37 cellular contexts compared by ENCODE assay signal in genomic region chr4:29263011-29263410, GRCh38.
"Had no signal": no experiment of that assay in that cellular context is flagged by ENCODE, and none has a peak within 500 bp of the region (broad histone marks: within the 10 kb centered on the region; RNA-seq: fewer than 3 reads in every experiment).

No MANE protein-coding gene starts in this region.

- H3K4me1 Mint-ChIP-seq: activated B cell treated with CpG ODN at 0.5 μM for 24 hours; activated CD4-positive, alpha-beta T cell treated with anti-CD3 and anti-CD28 coated beads, Interleukin-2, amount 10 ng/mL, durations not matched to agents 24 days and 14 days; activated naive CD4-positive, alpha-beta T cell treated with anti-CD3 and anti-CD28 coated beads, Interleukin-2, amount 50 U/mL, for 24 hours; activated naive CD8-positive, alpha-beta T cell treated with anti-CD3 and anti-CD28 coated beads, Interleukin-2, amount 10 ng/mL, durations not matched to agents 7 days and 5 days; activated naive CD8-positive, alpha-beta T cell treated with anti-CD3 and anti-CD28 coated beads, Interleukin-2, amount 50 U/mL, for 24 hours; activated T-helper 17 cell treated with anti-CD3 and anti-CD28 coated beads, Interleukin-2, amount 50 U/mL, for 72 hours; brain; central memory CD8-positive, alpha-beta T cell had no signal

- H3K27ac Mint-ChIP-seq: activated B cell treated with CpG ODN at 0.5 μM for 24 hours; activated CD4-positive, alpha-beta memory T cell treated with anti-CD3 and anti-CD28 coated beads for 36 hours; activated CD4-positive, alpha-beta T cell treated with anti-CD3 and anti-CD28 coated beads, Interleukin-2, amount 10 ng/mL, durations not matched to agents 24 days and 14 days; activated CD8-positive, alpha-beta T cell treated with anti-CD3 and anti-CD28 coated beads for 36 hours; activated naive CD4-positive, alpha-beta T cell treated with anti-CD3 and anti-CD28 coated beads for 36 hours; activated naive CD4-positive, alpha-beta T cell treated with anti-CD3 and anti-CD28 coated beads, Interleukin-2, amount 50 U/mL, for 24 hours; activated naive CD8-positive, alpha-beta T cell; activated naive CD8-positive, alpha-beta T cell treated with anti-CD3 and anti-CD28 coated beads, Interleukin-2, amount 10 ng/mL, durations not matched to agents 7 days and 5 days; activated naive CD8-positive, alpha-beta T cell treated with anti-CD3 and anti-CD28 coated beads, Interleukin-2, amount 50 U/mL, for 24 hours; activated T-cell treated with anti-CD3 and anti-CD28 coated beads, Interleukin-2, amount 50 U/mL, for 72 hours; activated T-helper 1 cell treated with anti-CD3 and anti-CD28 coated beads, Interleukin-12 subunit alpha, Interleukin-12 subunit beta, Interleukin-2, Interleukin-4 antibody, amounts not matched to agents 30 ng/mL and 10 ng/mL and 1 ng/mL, durations not matched to agents 14 hours and 24 hours and 36 hours; activated T-helper 17 cell treated with anti-CD3 and anti-CD28 coated beads, Interleukin-2, amount 50 U/mL, for 72 hours; brain; T-helper 1 cell treated with Interleukin-12 subunit alpha and Interleukin-12 subunit beta and Interleukin-4 antibody, amounts not matched to agents 30 μg/mL and 1 μg/mL, for 36 hours; T-helper 2 cell treated with Interferon-gamma antibody and Interleukin-4, amounts not matched to agents 5 μg/mL and 100 μg/mL, for 36 hours had no signal

- H3K9me3 ChIP-seq: ascending aorta had no signal

- ATAC-seq: activated CD8-positive, alpha-beta T cell treated with anti-CD3 and anti-CD28 coated beads for 36 hours; activated naive CD8-positive, alpha-beta T cell treated with anti-CD3 and anti-CD28 coated beads, Interleukin-2, amount 50 U/mL, for 24 hours; activated T-cell treated with anti-CD3 and anti-CD28 coated beads, Interleukin-2, amount 50 U/mL, for 4 hours; activated T-cell treated with anti-CD3 and anti-CD28 coated beads, Interleukin-2, amount 50 U/mL, for 72 hours; activated T-helper 17 cell treated with anti-CD3 and anti-CD28 coated beads, Interleukin-2, amount 50 U/mL, for 72 hours had no signal

- H3K36me3 Mint-ChIP-seq: activated CD4-positive, alpha-beta memory T cell treated with anti-CD3 and anti-CD28 coated beads for 36 hours; activated naive CD4-positive, alpha-beta T cell treated with anti-CD3 and anti-CD28 coated beads, Interleukin-2, amount 50 U/mL, for 24 hours; activated naive CD8-positive, alpha-beta T cell; activated naive CD8-positive, alpha-beta T cell treated with anti-CD3 and anti-CD28 coated beads, Interleukin-2, amount 10 ng/mL, durations not matched to agents 7 days and 5 days; brain had no signal

- H3K9me3 Mint-ChIP-seq: brain had no signal

- H3K4me3 ChIP-seq: ascending aorta, cardiac muscle cell had no signal

- H3K27me3 Mint-ChIP-seq: activated B cell treated with CpG ODN at 0.5 μM for 24 hours; activated CD4-positive, alpha-beta memory T cell treated with anti-CD3 and anti-CD28 coated beads for 36 hours; activated CD4-positive, alpha-beta T cell treated with anti-CD3 and anti-CD28 coated beads, Interleukin-2, amount 10 ng/mL, durations not matched to agents 24 days and 14 days; activated CD8-positive, alpha-beta T cell treated with anti-CD3 and anti-CD28 coated beads for 36 hours; activated naive CD4-positive, alpha-beta T cell treated with anti-CD3 and anti-CD28 coated beads, Interleukin-2, amount 50 U/mL, for 24 hours; activated naive CD8-positive, alpha-beta T cell; activated naive CD8-positive, alpha-beta T cell treated with anti-CD3 and anti-CD28 coated beads, Interleukin-2, amount 10 ng/mL, durations not matched to agents 7 days and 5 days; activated naive CD8-positive, alpha-beta T cell treated with anti-CD3 and anti-CD28 coated beads, Interleukin-2, amount 50 U/mL, for 24 hours; activated T-helper 17 cell treated with anti-CD3 and anti-CD28 coated beads, Interleukin-2, amount 50 U/mL, for 72 hours; central memory CD8-positive, alpha-beta T cell had no signal

- H3K36me3 ChIP-seq: ascending aorta, cardiac muscle cell had no signal

- H3K4me1 ChIP-seq: ascending aorta had no signal

- H3K4me3 Mint-ChIP-seq: activated B cell treated with CpG ODN at 0.5 μM for 24 hours; activated CD4-positive, alpha-beta memory T cell treated with anti-CD3 and anti-CD28 coated beads for 36 hours; activated CD4-positive, alpha-beta T cell treated with anti-CD3 and anti-CD28 coated beads, Interleukin-2, amount 10 ng/mL, durations not matched to agents 24 days and 14 days; activated CD8-positive, alpha-beta T cell treated with anti-CD3 and anti-CD28 coated beads for 36 hours; activated naive CD4-positive, alpha-beta T cell treated with anti-CD3 and anti-CD28 coated beads for 36 hours; activated naive CD4-positive, alpha-beta T cell treated with anti-CD3 and anti-CD28 coated beads, Interleukin-2, amount 50 U/mL, for 24 hours; activated naive CD8-positive, alpha-beta T cell; activated naive CD8-positive, alpha-beta T cell treated with anti-CD3 and anti-CD28 coated beads, Interleukin-2, amount 10 ng/mL, durations not matched to agents 7 days and 5 days; activated naive CD8-positive, alpha-beta T cell treated with anti-CD3 and anti-CD28 coated beads, Interleukin-2, amount 50 U/mL, for 24 hours; activated T-cell treated with anti-CD3 and anti-CD28 coated beads, Interleukin-2, amount 50 U/mL, for 4 hours; activated T-cell treated with anti-CD3 and anti-CD28 coated beads, Interleukin-2, amount 50 U/mL, for 72 hours; activated T-helper 1 cell treated with anti-CD3 and anti-CD28 coated beads, Interleukin-12 subunit alpha, Interleukin-12 subunit beta, Interleukin-2, Interleukin-4 antibody, amounts not matched to agents 30 ng/mL and 10 ng/mL and 1 ng/mL, durations not matched to agents 14 hours and 24 hours and 36 hours; activated T-helper 17 cell treated with anti-CD3 and anti-CD28 coated beads, Interleukin-2, amount 50 U/mL, for 72 hours; brain; central memory CD8-positive, alpha-beta T cell; T-helper 1 cell treated with Interleukin-12 subunit alpha and Interleukin-12 subunit beta and Interleukin-4 antibody, amounts not matched to agents 30 μg/mL and 1 μg/mL, for 36 hours; T-helper 2 cell treated with Interferon-gamma antibody and Interleukin-4, amounts not matched to agents 5 μg/mL and 100 μg/mL, for 36 hours had no signal

- H3K27ac ChIP-seq: ascending aorta, cardiac muscle cell, VCaP had no signal

- H3K27me3 ChIP-seq: ascending aorta, cardiac muscle cell had no signal

- DNase-seq: activated B cell treated with CpG ODN at 0.5 μM for 24 hours; activated CD4-positive, alpha-beta memory T cell treated with anti-CD3 and anti-CD28 coated beads for 36 hours; activated CD4-positive, alpha-beta T cell treated with anti-CD3 and anti-CD28 coated beads for 4 hours; activated CD4-positive, alpha-beta T cell treated with anti-CD3 and anti-CD28 coated beads, Interleukin-2, amount 10 ng/mL, durations not matched to agents 24 days and 14 days; activated CD4-positive, alpha-beta T cell treated with anti-CD3 and anti-CD28 coated beads, Interleukin-2, amount 50 U/mL, for 1 hour; activated CD4-positive, alpha-beta T cell treated with anti-CD3 and anti-CD28 coated beads, Interleukin-2, amount 50 U/mL, for 4 hours; activated CD4-positive, CD25-positive, alpha-beta regulatory T cell treated with anti-CD3 and anti-CD28 coated beads, Interleukin-2, amount 50 U/mL, for 72 hours; activated CD8-positive, alpha-beta memory T cell treated with anti-CD3 and anti-CD28 coated beads, Interleukin-2, amount 50 U/mL, for 4 hours; activated CD8-positive, alpha-beta T cell treated with anti-CD3 and anti-CD28 coated beads for 36 hours; activated effector memory CD4-positive, alpha-beta T cell treated with anti-CD3 and anti-CD28 coated beads, Interleukin-2, amount 50 U/mL, for 16 hours; activated gamma-delta T cell treated with Interleukin-2 at 50 U/mL for 16 hours; activated naive CD4-positive, alpha-beta T cell; activated naive CD4-positive, alpha-beta T cell treated with anti-CD3 and anti-CD28 coated beads for 36 hours; activated naive CD8-positive, alpha-beta T cell treated with anti-CD3 and anti-CD28 coated beads, Interleukin-2, amount 10 ng/mL, durations not matched to agents 7 days and 5 days; activated naive CD8-positive, alpha-beta T cell treated with anti-CD3 and anti-CD28 coated beads, Interleukin-2, amount 50 U/mL, for 24 hours; activated T-cell treated with anti-CD3 and anti-CD28 coated beads for 4 hours; activated T-cell treated with anti-CD3 and anti-CD28 coated beads, Interleukin-2, amount 50 U/mL, for 1 hour; activated T-cell treated with anti-CD3 and anti-CD28 coated beads, Interleukin-2, amount 50 U/mL, for 4 hours; activated T-cell treated with anti-CD3 and anti-CD28 coated beads, Interleukin-2, amount 50 U/mL, for 72 hours; amygdala; anterior cingulate cortex; caudate nucleus; cerebellar nuclear complex; T-helper 1 cell; T-helper 2 cell; T-helper 9 cell had no signal
